In genomic region chr5:10046681-10047080, GRCh38 we compare ENCODE assay signal across 1 cellular context.
TF ChIP-seq lines count a peak whose summit lies in the region.

No MANE protein-coding gene starts in this region.

TF ChIP-seq in GM23338, 12 proteins besides CTCF, POLR2A, EP300 and RAD21 (continued from another document):
- TF ChIP-seq REST (IDR thresholded peaks at IDR 0.05; ENCODE audit: unreplicated experiment) (no peak), NANOG (IDR thresholded peaks at IDR 0.05; ENCODE audit: borderline replicate concordance) (no peak), EZH2phosphoT487 (IDR thresholded peaks at IDR 0.05; ENCODE audit: unreplicated experiment) (no peak), JUNB (IDR thresholded peaks at IDR 0.05; ENCODE audit: unreplicated experiment) (no peak), EZH2 (IDR thresholded peaks at IDR 0.05; ENCODE audit: low read depth, unreplicated experiment) (no peak), ETS1 (IDR thresholded peaks at IDR 0.05) (no peak), STAT1 (IDR thresholded peaks at IDR 0.05; ENCODE audit: unreplicated experiment) (no peak), ZNF114 (CRISPR knock-in tag; IDR thresholded peaks at IDR 0.05) (no peak), ZNF462 (CRISPR knock-in tag; IDR thresholded peaks at IDR 0.05) (no peak), POLR2AphosphoS5 (IDR thresholded peaks at IDR 0.05; ENCODE audit: low read depth) (no peak)
